Comparison of ENCODE assay signal across 30 cellular contexts in the genomic region with DNA sequence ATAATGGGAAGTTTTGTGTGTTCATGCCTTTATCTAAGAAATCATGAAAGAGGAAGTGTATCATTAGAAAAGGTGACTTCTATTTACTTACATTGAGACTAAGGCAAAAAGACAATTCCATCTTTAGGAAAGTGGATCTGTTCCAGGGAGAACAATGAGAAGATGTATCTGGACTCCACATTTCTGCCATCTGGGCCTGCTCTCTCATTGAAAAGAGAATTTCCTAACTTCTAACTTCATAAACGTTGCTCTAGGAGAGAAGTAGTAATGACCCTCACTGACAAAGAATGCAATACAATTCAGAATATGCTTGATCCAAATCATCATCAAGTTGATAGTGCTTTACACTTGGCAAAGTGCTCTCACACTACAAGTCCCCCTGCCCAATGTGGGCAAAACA.
"Had no signal": no experiment of that assay in that cellular context is flagged by ENCODE, and none has a peak within 500 bp of the region (broad histone marks: within the 10 kb centered on the region; RNA-seq: fewer than 3 reads in every experiment).

No MANE protein-coding gene starts in this region.

- DNase-seq: activated B cell treated with CpG ODN at 0.5 μM for 24 hours; activated CD4-positive, alpha-beta memory T cell treated with anti-CD3 and anti-CD28 coated beads for 36 hours; activated CD4-positive, alpha-beta T cell treated with anti-CD3 and anti-CD28 coated beads for 4 hours; activated CD4-positive, alpha-beta T cell treated with anti-CD3 and anti-CD28 coated beads, Interleukin-2, amount 10 ng/mL, durations not matched to agents 24 days and 14 days; activated CD4-positive, alpha-beta T cell treated with anti-CD3 and anti-CD28 coated beads, Interleukin-2, amount 50 U/mL, for 1 hour; activated CD4-positive, alpha-beta T cell treated with anti-CD3 and anti-CD28 coated beads, Interleukin-2, amount 50 U/mL, for 4 hours; activated CD4-positive, CD25-positive, alpha-beta regulatory T cell treated with anti-CD3 and anti-CD28 coated beads, Interleukin-2, amount 50 U/mL, for 72 hours; activated CD8-positive, alpha-beta memory T cell treated with anti-CD3 and anti-CD28 coated beads, Interleukin-2, amount 50 U/mL, for 4 hours; activated CD8-positive, alpha-beta T cell treated with anti-CD3 and anti-CD28 coated beads for 36 hours; activated effector memory CD4-positive, alpha-beta T cell treated with anti-CD3 and anti-CD28 coated beads, Interleukin-2, amount 50 U/mL, for 16 hours; activated gamma-delta T cell treated with Interleukin-2 at 50 U/mL for 16 hours; activated naive CD4-positive, alpha-beta T cell; activated naive CD4-positive, alpha-beta T cell treated with anti-CD3 and anti-CD28 coated beads for 36 hours; activated naive CD4-positive, alpha-beta T cell treated with anti-CD3 and anti-CD28 coated beads, Interleukin-2, amount 50 U/mL, for 16 hours; activated naive CD8-positive, alpha-beta T cell treated with anti-CD3 and anti-CD28 coated beads, Interleukin-2, amount 10 ng/mL, durations not matched to agents 7 days and 5 days; activated naive CD8-positive, alpha-beta T cell treated with anti-CD3 and anti-CD28 coated beads, Interleukin-2, amount 50 U/mL, for 24 hours; activated T-cell treated with anti-CD3 and anti-CD28 coated beads for 4 hours; activated T-cell treated with anti-CD3 and anti-CD28 coated beads, Interleukin-2, amount 50 U/mL, for 1 hour; activated T-cell treated with anti-CD3 and anti-CD28 coated beads, Interleukin-2, amount 50 U/mL, for 4 hours; activated T-cell treated with anti-CD3 and anti-CD28 coated beads, Interleukin-2, amount 50 U/mL, for 72 hours; amygdala; anterior cingulate cortex; caudate nucleus; cerebellar nuclear complex; T-helper 1 cell; T-helper 2 cell; T-helper 9 cell had no signal

- H3K27ac ChIP-seq: ascending aorta, cardiac muscle cell, VCaP had no signal

- H3K4me1 ChIP-seq: ascending aorta had no signal

- H3K36me3 ChIP-seq: ascending aorta, cardiac muscle cell had no signal

- H3K27me3 ChIP-seq: ascending aorta, cardiac muscle cell had no signal

- H3K9me3 ChIP-seq: ascending aorta had no signal

- H3K4me3 ChIP-seq: ascending aorta, cardiac muscle cell had no signal
